ENCODE assay signal across 8 cellular contexts in the genomic region with DNA sequence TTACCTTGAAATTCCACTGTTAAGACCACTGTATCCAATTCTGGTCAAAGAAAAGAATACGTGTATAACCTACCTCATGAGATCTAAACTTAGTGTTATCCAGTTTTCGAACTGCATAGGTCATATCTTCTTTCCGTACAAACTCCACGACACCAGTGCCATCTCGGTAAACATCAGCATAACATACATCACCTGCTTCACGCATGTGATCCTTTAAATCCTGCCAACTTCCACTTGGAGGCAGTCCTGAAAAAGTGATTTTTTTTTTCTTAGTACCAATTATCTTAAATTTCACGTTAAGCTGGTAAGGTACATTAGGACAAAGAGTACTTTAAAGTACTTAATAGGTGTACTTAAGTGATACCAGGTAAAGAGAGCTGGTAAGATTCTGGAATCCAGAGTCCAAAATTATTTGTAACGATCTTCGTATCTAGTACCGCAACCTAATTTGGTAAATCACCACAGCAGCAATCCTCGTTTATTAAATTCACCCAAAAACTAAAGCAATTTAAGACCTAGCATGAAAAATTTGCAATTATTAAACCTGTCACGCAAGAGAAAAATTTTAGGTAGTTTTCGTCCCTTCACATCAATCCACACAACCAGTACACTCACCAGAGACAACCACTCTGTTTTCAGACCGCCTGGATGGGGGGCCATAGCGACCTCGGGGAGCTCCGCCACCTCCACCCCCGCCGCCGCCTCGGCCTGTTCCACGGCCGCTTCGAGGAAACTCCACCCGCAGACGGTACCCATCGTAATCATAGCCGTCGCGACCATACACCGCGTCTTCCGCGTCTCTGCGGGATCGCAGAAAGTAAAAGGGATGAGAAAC. TPM values are rescaled to one million over a fixed set of nuclear protein-coding genes. Genes with fewer than 3 reads are reported as not detected.
DNase-seq lines count a peak whose midpoint lies in the region; ATAC-seq and TF ChIP-seq lines count a peak whose summit lies in the region.

No MANE protein-coding gene starts in this region.

- H3K9me3 ChIP-seq in DOHH2 (ENCODE audit: control insufficient read depth, insufficient read depth, low read length) (no peaks in the 10 kb centered on the region), OCI-LY7 (ENCODE audit: low read length) (no peaks in the 10 kb centered on the region)

- no peaks in the 10 kb centered on the region for H3K27me3 Mint-ChIP-seq in progenitor cell of endocrine pancreas

- H3K27me3 ChIP-seq in DOHH2 (ENCODE audit: control insufficient read depth, low read length), result peaks cover 2% of the 10 kb centered on the region; the same call in 1 of the 2 replicates

- TF ChIP-seq CTCF in DOHH2 (IDR thresholded peaks at IDR 0.05; ENCODE audit: low read depth, low read length, poor library complexity, severe bottlenecking), result no peak
- TF ChIP-seq CTCF in OCI-LY7 (conservative IDR thresholded peaks at IDR 0.05; ENCODE audit: low read length), result no peak
- no peak for TF ChIP-seq CTCF in progenitor cell of endocrine pancreas (IDR thresholded peaks at IDR 0.05; ENCODE audit: unreplicated experiment)

- no peak overlapping the region for H2AFZ ChIP-seq in OCI-LY7 (ENCODE audit: low read length)

- H4K20me1 ChIP-seq in DOHH2 (ENCODE audit: control insufficient read depth, insufficient read depth, low read depth, low read length), result peaks cover 39% of the 10 kb centered on the region
- peaks cover 51% of the 10 kb centered on the region for H4K20me1 ChIP-seq in OCI-LY7 (ENCODE audit: insufficient read depth, low read length)

- peaks cover 32% of the 10 kb centered on the region for H3K4me1 Mint-ChIP-seq in progenitor cell of endocrine pancreas (ENCODE audit: low read depth)

- H3K27ac Mint-ChIP-seq in progenitor cell of endocrine pancreas, result peak overlapping the region; percentile 100

- no peaks in the 10 kb centered on the region for H3K9me2 ChIP-seq in DOHH2 (replicated peaks; ENCODE audit: control insufficient read depth, low read length)
- H3K9me2 ChIP-seq in OCI-LY7 (ENCODE audit: insufficient read depth, low read length), result no peaks in the 10 kb centered on the region

- no peaks in the 10 kb centered on the region for H3K9me3 Mint-ChIP-seq in progenitor cell of endocrine pancreas (ENCODE audit: low read depth)

- CTCF ChIA-PET in OCI-LY7 (lab: Charles Lee; ENCODE audit: unreplicated experiment), result no interaction called here

- peak overlapping the region; percentile 99 for H3K4me2 ChIP-seq in DOHH2 (ENCODE audit: low read length)
- peak overlapping the region; percentile 83 for H3K4me2 ChIP-seq in OCI-LY7 (ENCODE audit: low read length)

- H3K27ac ChIP-seq in DOHH2 (ENCODE audit: low read depth, low read length) (peak overlapping the region; percentile 94), OCI-LY7 (ENCODE audit: low read depth, low read length, poor library complexity, severe bottlenecking) (peak overlapping the region; percentile 89), epithelial cell of prostate (peak overlapping the region; percentile 87)

- H3F3A ChIP-seq in DOHH2 (ENCODE audit: control insufficient read depth, insufficient read depth), result peaks cover 65% of the 10 kb centered on the region

- DNase-seq in OCI-LY7 (ENCODE audit: low spot score), result no peak
- no peak for DNase-seq in epithelial cell of prostate (ENCODE audit: low read depth, low spot score)
- no peak for DNase-seq in progenitor cell of endocrine pancreas (ENCODE audit: low spot score, unreplicated experiment)
- no peak for DNase-seq in NCI-H1092 treated with DMSO at 0.1 percent for 48 hours (lab: John Stamatoyannopoulos, UW)
- DNase-seq in GM19238 (ENCODE audit: insufficient read length, low spot score), result no peak
- no peak for DNase-seq in LoVo (ENCODE audit: low spot score)

- H3K4me1 ChIP-seq in DOHH2 (ENCODE audit: control insufficient read depth, low read length) (peaks cover 52% of the 10 kb centered on the region), OCI-LY7 (ENCODE audit: insufficient read depth, low read length, poor library complexity, severe bottlenecking) (peaks cover 56% of the 10 kb centered on the region)

- no TSS peak for BruUV-seq in OCI-LY7 (replicated peaks; lab: Mats Ljungman, UMichigan)

- peaks cover 65% of the 10 kb centered on the region for H3K36me3 ChIP-seq in DOHH2 (ENCODE audit: control insufficient read depth, low read length)
- H3K36me3 ChIP-seq in OCI-LY7 (ENCODE audit: insufficient read depth, low read length), result peaks cover 60% of the 10 kb centered on the region

- POLR2A ChIA-PET in OCI-LY7 (lab: Charles Lee), result interaction anchor here (0.6 to 2.4 kb wide), 10 partner anchors 10 to 466 kb away, joined by 3 to 16 read pairs (median 4); partner anchors contain the start of gene DYNLL2

- intact Hi-C loops in OCI-LY7 (cut with micrococcal nuclease; ENCODE audit: unreplicated experiment), result loop anchor here (10.0 kb wide), 1 partner anchor 451 kb away; no protein-coding TSS in a partner anchor

- H3K4me3 ChIP-seq in DOHH2 (ENCODE audit: low read length), result peak overlapping the region; percentile 100
- peak overlapping the region; percentile 96 for H3K4me3 ChIP-seq in OCI-LY7 (ENCODE audit: low read depth, low read length, poor library complexity, severe bottlenecking)

- H3K36me3 Mint-ChIP-seq in progenitor cell of endocrine pancreas (ENCODE audit: insufficient read depth), result peaks cover 27% of the 10 kb centered on the region

- H3K79me2 ChIP-seq in DOHH2 (ENCODE audit: control insufficient read depth, low read length) (peaks cover 69% of the 10 kb centered on the region), OCI-LY7 (ENCODE audit: insufficient read depth, low read depth, low read length) (peaks cover 73% of the 10 kb centered on the region)

- ATAC-seq in HG02970 (IDR thresholded peaks at IDR 0.05; ENCODE audit: low FRiP score, unreplicated experiment), result no peak

- H3K4me3 Mint-ChIP-seq in progenitor cell of endocrine pancreas (ENCODE audit: low read depth), result peak overlapping the region; percentile 99

RNA-seq across cellular contexts. Expression of gene SRSF1, which starts 1.1 kb away (rescaled TPM):
- 582 and 677 TPM in 2 replicates for total RNA-seq in OCI-LY7 (2014; rRNA removed; shearing (Covaris generic))
- total RNA-seq in OCI-LY7 (2022), result 515 and 531 TPM in 2 replicates
- 319 and 326 TPM in 2 replicates for total RNA-seq in progenitor cell of endocrine pancreas

RNA-seq across cellular contexts. Expression of gene VEZF1, which starts 17.9 kb away (rescaled TPM):
- total RNA-seq in OCI-LY7 (2014; rRNA removed; shearing (Covaris generic)), result 19.0 and 22.6 TPM in 2 replicates
- total RNA-seq in OCI-LY7 (2022) (35.4 and 36.4 TPM in 2 replicates), progenitor cell of endocrine pancreas (103 and 110 TPM in 2 replicates)

RNA-seq across cellular contexts. Expression of gene CUEDC1, which starts 50.7 kb away (rescaled TPM):
- total RNA-seq in OCI-LY7 (2014; rRNA removed; shearing (Covaris generic)), result not detected in 2 replicates
- 0.13 and 0.74 TPM in 2 replicates for total RNA-seq in OCI-LY7 (2022)
- 29.2 and 30.8 TPM in 2 replicates for total RNA-seq in progenitor cell of endocrine pancreas

Comparison
In these comparisons a context has a peak if more than half of its experiments do, and no peak if none do; other contexts are left out.
1. RNA of gene CUEDC1, which starts 50.7 kb away (total RNA-seq): 29.2 to 30.8 TPM in progenitor cell of endocrine pancreas; 0.13 to 0.74 TPM in OCI-LY7; every median in the first group is over 10 times any median in the second.
2. Peak in every context shown above with its lines, with median percentiles within 50 percentile points of each other: H3K27ac ChIP-seq.